1 cellular context compared by ENCODE assay signal in genomic region chr1:178542554-178543290, GRCh38.
A peak's percentile ranks its signal among the peaks of the same experiment; 100 is the strongest.
TF ChIP-seq lines count a peak whose summit lies in the region.

No MANE protein-coding gene starts in this region.

TF ChIP-seq in HepG2, 621 proteins besides CTCF, POLR2A, EP300 and RAD21 (continued from another document):
- 0 out of 2 replicates have a peak, but pooled peaks have one; percentile 5 for TF ChIP-seq GMEB1 (CRISPR knock-in tag; IDR thresholded peaks at IDR 0.05; ENCODE audit: borderline replicate concordance)
